13 cellular contexts compared by ENCODE assay signal in the genomic region with DNA sequence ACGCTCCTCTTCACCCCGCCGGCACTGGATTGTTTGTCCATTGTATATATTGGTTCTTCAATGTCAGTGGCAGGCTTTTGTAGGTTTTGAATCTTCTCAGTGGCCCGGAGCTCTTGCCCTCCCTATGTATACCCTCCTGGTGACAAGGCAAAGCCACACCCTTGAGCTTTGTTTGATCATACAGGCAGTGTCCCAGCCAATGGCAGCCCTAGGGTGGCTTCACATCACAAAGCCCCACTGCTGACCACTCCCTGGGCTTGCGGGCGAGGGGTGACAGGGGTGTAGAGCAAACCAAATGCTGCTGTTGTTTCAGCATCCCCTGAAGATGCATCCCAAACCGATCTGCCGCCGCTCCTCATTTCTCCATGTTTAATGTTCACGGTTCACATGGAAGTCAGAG. TPM values are rescaled to one million over a fixed set of nuclear protein-coding genes. Genes with fewer than 3 reads are reported as not detected.
"Had no signal": no experiment of that assay in that cellular context is flagged by ENCODE, and none has a peak within 500 bp of the region (broad histone marks: within the 10 kb centered on the region; RNA-seq: fewer than 3 reads in every experiment).

A gene with protein sequence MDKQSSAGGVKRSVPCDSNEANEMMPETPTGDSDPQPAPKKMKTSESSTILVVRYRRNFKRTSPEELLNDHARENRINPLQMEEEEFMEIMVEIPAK (minus strand): TSS at position 101 of the 400 bp plus-strand sequence. CDS start 60 bp downstream, at position 41.

RNA-seq across cellular contexts. Expression of the gene that starts here (rescaled TPM):
- total RNA-seq: stomach, subcutaneous adipose tissue, suprapubic skin, temporal lobe, thyroid gland, tibial nerve, transverse colon, upper lobe of left lung, upper lobe of right lung, ureter, urinary bladder, uterus, vagina had no signal
